ENCODE assay signal across 22 cellular contexts in the genomic region with DNA sequence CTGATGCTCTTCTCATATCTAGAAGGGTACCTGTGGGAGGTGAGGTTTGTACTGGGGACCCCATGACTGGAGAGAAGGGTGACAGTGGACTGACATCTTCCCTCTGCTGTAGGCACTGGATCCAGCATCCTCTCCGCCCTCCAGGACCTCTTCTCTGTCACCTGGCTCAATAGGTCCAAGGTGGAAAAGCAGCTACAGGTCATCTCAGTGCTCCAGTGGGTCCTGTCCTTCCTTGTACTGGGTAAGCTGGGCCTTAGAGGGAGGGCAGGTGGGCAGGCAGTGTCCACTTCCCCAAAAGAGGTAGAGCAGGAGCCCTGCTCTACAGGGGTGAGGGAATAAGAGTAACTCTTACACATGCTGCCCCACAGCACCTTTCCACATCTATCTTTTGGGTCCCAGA. TPM values are rescaled to one million over a fixed set of nuclear protein-coding genes. Genes with fewer than 3 reads are reported as not detected.
A peak's percentile ranks its signal among the peaks of the same experiment; 100 is the strongest.
DNase-seq lines count a peak whose midpoint lies in the region; ATAC-seq, FAIRE-seq and TF ChIP-seq lines count a peak whose summit lies in the region.
"Had no signal": no experiment of that assay in that cellular context is flagged by ENCODE, and none has a peak within 500 bp of the region (broad histone marks: within the 10 kb centered on the region; RNA-seq: fewer than 3 reads in every experiment).

No MANE protein-coding gene starts in this region.

- peaks cover 51 to 66% of the 10 kb centered on the region in 2 donors for H3K36me3 Mint-ChIP-seq in CD14-positive monocyte
- H3K36me3 Mint-ChIP-seq: CD8-positive, alpha-beta memory T cell had no signal

- intact Hi-C loops in HepG2 (cut with micrococcal nuclease; ENCODE audit: unreplicated experiment), result loop anchor here (2.0 kb wide), 1 partner anchor 16 kb away; the partner anchor contains the start of gene DGAT2
- intact Hi-C loops in CD14-positive monocyte (cut with micrococcal nuclease), result loop anchor here in 1 of 2 donors (10.0 kb wide), 1 partner anchor 50 kb away; no protein-coding TSS in a partner anchor

- peak overlapping the region; percentile 74 for H3K4me2 ChIP-seq in HepG2 (ENCODE audit: low read depth, low read length)
- H3K4me2 ChIP-seq: BLaER1, GM23338 had no signal

- no peaks in the 10 kb centered on the region for H3K9me3 ChIP-seq in HepG2 (ENCODE audit: low read length)
- no peaks in the 10 kb centered on the region for H3K9me3 ChIP-seq in neutrophil
- H3K9me3 ChIP-seq: BLaER1 had no signal

- TF ChIP-seq EP300 in HepG2 (IDR thresholded peaks at IDR 0.05; ENCODE audit: low read depth in 2 of 2, low read length in 2 of 2), result no peak
- TF ChIP-seq EP300 in HepG2 (CRISPR knock-in tag; IDR thresholded peaks at IDR 0.05; ENCODE audit: borderline replicate concordance), result no peak

- no peaks in the 10 kb centered on the region for H3K9me3 Mint-ChIP-seq in CD14-positive monocyte
- H3K9me3 Mint-ChIP-seq: CD4-positive, alpha-beta T cell; CD8-positive, alpha-beta memory T cell; GM23338; H9 had no signal

- H4K20me1 ChIP-seq in HepG2 (ENCODE audit: insufficient read depth, low read length), result no peaks in the 10 kb centered on the region
- H4K20me1 ChIP-seq: BLaER1 had no signal

- H3K27me3 ChIP-seq in HepG2 (ENCODE audit: control insufficient read depth in 1 of 2, insufficient read depth in 2 of 2, low read length in 2 of 2), result no peaks in the 10 kb centered on the region
- no peaks in the 10 kb centered on the region for H3K27me3 ChIP-seq in neutrophil
- H3K27me3 ChIP-seq: BLaER1 had no signal

- no TSS peak for BruUV-seq in HepG2 (replicated peaks; lab: Mats Ljungman, UMichigan)

- no peak overlapping the region for H3K27ac Mint-ChIP-seq in CD14-positive monocyte
- H3K27ac Mint-ChIP-seq: B cell; CD4-positive, alpha-beta T cell; CD8-positive, alpha-beta memory T cell; GM23338; H9 had no signal

- no peak for DNase-seq in HepG2 (ENCODE audit: low spot score)
- no peak for DNase-seq in activated CD4-positive, alpha-beta T cell treated with anti-CD3 and anti-CD28 coated beads for 48 hours
- no peak for DNase-seq in CD14-positive monocyte (ENCODE audit: low spot score)
- no peak for DNase-seq in omental fat pad (ENCODE audit: low spot score)
- DNase-seq: Calu3; CD4-positive, alpha-beta T cell; CD8-positive, alpha-beta memory T cell; DMS53; DMS79 treated with DMSO at 0.1 percent for 48 hours; GF-D8; H9 had no signal

- TF ChIP-seq CTCF in VCaP (conservative IDR thresholded peaks at IDR 0.05) (no peak), HepG2 (CRISPR knock-in tag; IDR thresholded peaks at IDR 0.05) (no peak), neutrophil (IDR thresholded peaks at IDR 0.05) (no peak), CD14-positive monocyte (IDR thresholded peaks at IDR 0.05) (no peak), omental fat pad (IDR thresholded peaks at IDR 0.05) (no peak)

- no peaks in the 10 kb centered on the region for H3K79me2 ChIP-seq in HepG2 (ENCODE audit: insufficient read depth, low read length)

- no peaks in the 10 kb centered on the region for H3K27me3 Mint-ChIP-seq in CD14-positive monocyte (ENCODE audit: low read depth in 3 of 3)
- H3K27me3 Mint-ChIP-seq: B cell; CD4-positive, alpha-beta T cell; CD8-positive, alpha-beta memory T cell had no signal

- ATAC-seq in HepG2 (no peak; the same call in 2 of the 3 replicates), omental fat pad (ENCODE audit: low FRiP score) (no peak), esophagus mucosa (no peak)
- ATAC-seq: HCT116 had no signal

- H3K4me1 ChIP-seq in HepG2 (ENCODE audit: insufficient read depth, low read length) (peaks cover 84% of the 10 kb centered on the region), neutrophil (ENCODE audit: control insufficient read depth in 1 of 2, insufficient read depth in 1 of 2, low read depth in 1 of 2, low read length in 1 of 2) (peaks cover 24 to 25% of the 10 kb centered on the region in 2 experiments)

- peak overlapping the region; percentile 49; the same call in 1 of the 2 replicates for H3K9ac ChIP-seq in HepG2 (ENCODE audit: insufficient read depth, low read depth, low read length)
- H3K9ac ChIP-seq: BLaER1 had no signal

- in situ Hi-C loops in HepG2 (cut with HindIII; ENCODE audit: extremely low pct_ligation_motif_present, low pct_unique_long_range_greater_than_20kb), result no loop called here

- POLR2A ChIA-PET in HepG2 (lab: Yijun Ruan, JAX), result interaction anchor here (1.0 to 7.9 kb wide), 9 partner anchors 10 to 222 kb away, joined by 3 to 138 read pairs (median 23); partner anchors contain the start of gene DGAT2

- H3K4me3 ChIP-seq in HepG2 (replicated peaks in 1 of 3; ENCODE audit: insufficient read depth in 1 of 3, low read depth in 2 of 3, low read length in 3 of 3) (no peak overlapping the region), neutrophil (ENCODE audit: low read depth in 1 of 2, low read length in 1 of 2) (no peak overlapping the region)
- H3K4me3 ChIP-seq: BLaER1, GM23338 had no signal

- H3K4me1 Mint-ChIP-seq in CD14-positive monocyte, result peaks cover 24% of the 10 kb centered on the region
- H3K4me1 Mint-ChIP-seq: CD8-positive, alpha-beta memory T cell; GM23338 had no signal

- FAIRE-seq in HepG2 (lab: Jason Lieb, UNC), result no peak
- FAIRE-seq: A204.1, GM12891, GM18507 had no signal

- H3K36me3 ChIP-seq in HepG2 (replicated peaks in 1 of 2; ENCODE audit: control insufficient read depth in 1 of 2, insufficient read depth in 2 of 2, low read length in 2 of 2) (peaks cover 7 to 19% of the 10 kb centered on the region in 2 experiments; a peak in 4 of 5 replicates), neutrophil (peaks cover 79% of the 10 kb centered on the region)
- H3K36me3 ChIP-seq: BLaER1 had no signal

- 80% methylated on average over 1 of the region's 1 CpG for WGBS in HepG2 (ENCODE audit: low lambda C conversion rate)

- CTCF ChIA-PET in HepG2 (lab: Yijun Ruan, JAX; ENCODE audit: low intra/inter-chr PET ratio, low total read pairs), result no interaction called here

- no peak for TF ChIP-seq POLR2A in HepG2 (IDR thresholded peaks at IDR 0.05; ENCODE audit: insufficient read depth in 1 of 2, low read depth in 2 of 2, low read length in 2 of 2)

- no peak for TF ChIP-seq RAD21 in HepG2 (CRISPR knock-in tag; IDR thresholded peaks at IDR 0.05)

- peak overlapping the region; percentile 68; the same call in 1 of the 2 replicates for H3K27ac ChIP-seq in VCaP
- peak overlapping the region; percentile 92 for H3K27ac ChIP-seq in HepG2 (ENCODE audit: extremely low read length, insufficient read depth, low read length)
- H3K27ac ChIP-seq in neutrophil, result peak overlapping the region; percentile 66
- H3K27ac ChIP-seq: BLaER1, C4-2B had no signal

- H3K4me3 Mint-ChIP-seq in CD14-positive monocyte, result no peak overlapping the region
- H3K4me3 Mint-ChIP-seq: B cell; CD4-positive, alpha-beta T cell; CD8-positive, alpha-beta memory T cell; GM23338; H9 had no signal

- H2AFZ ChIP-seq in HepG2 (ENCODE audit: low read length), result no peak overlapping the region
- H2AFZ ChIP-seq: GM23338 had no signal

RNA-seq across cellular contexts. Expression of gene DGAT2, which starts 15.9 kb away (rescaled TPM):
- total RNA-seq in HepG2 (2016; rRNA removed; fragmentation: Illumina TruSeq; extraction: Trizol), result 39.4 and 65.6 TPM in 2 replicates
- total RNA-seq in HepG2 (2016; cell fraction: cytosol; rRNA removed; fragmentation: Illumina TruSeq; extraction: Trizol; ENCODE audit: low read depth), result 13.6 and 17.8 TPM in 2 replicates
- 37.7 and 67.0 TPM in 2 replicates for total RNA-seq in HepG2 (2016; cell fraction: insoluble cytoplasmic fraction; rRNA removed; fragmentation: Illumina TruSeq; extraction: Trizol)
- 33.7 and 43.0 TPM in 2 replicates for total RNA-seq in HepG2 (2016; cell fraction: membrane; rRNA removed; fragmentation: Illumina TruSeq; extraction: Trizol)
- 51.0 and 57.6 TPM in 2 replicates for total RNA-seq in HepG2 (2016; cell fraction: nucleus; rRNA removed; fragmentation: Illumina TruSeq; extraction: Trizol)
- polyA plus RNA-seq in HepG2 (2011; rRNA removed), result 39.0 and 47.6 TPM in 2 replicates
- polyA plus RNA-seq in HepG2 (2011; cell fraction: cytosol; rRNA removed), result 38.9 and 41.0 TPM in 2 replicates
- 13.1 and 13.7 TPM in 2 replicates for polyA plus RNA-seq in HepG2 (2011; cell fraction: nucleus; rRNA removed)
- 15.7 and 19.7 TPM in 2 replicates for polyA plus RNA-seq in HepG2 (2012)
- 13.9 and 19.4 TPM in 2 replicates for polyA plus RNA-seq in HepG2 (2016; cell fraction: cytosol; fragmentation: Illumina TruSeq; extraction: Trizol; ENCODE audit: low read depth)
- polyA plus RNA-seq in HepG2 (2016; cell fraction: insoluble cytoplasmic fraction; fragmentation: Illumina TruSeq; extraction: Trizol; ENCODE audit: low read depth), result 39.1 and 40.5 TPM in 2 replicates
- polyA plus RNA-seq in HepG2 (2016; cell fraction: membrane; fragmentation: Illumina TruSeq; extraction: Trizol; ENCODE audit: low read depth), result 26.5 and 38.6 TPM in 2 replicates
- polyA plus RNA-seq in HepG2 (2016; cell fraction: nucleus; fragmentation: Illumina TruSeq; extraction: Trizol; ENCODE audit: insufficient read depth, low read depth), result 85.2 and 85.5 TPM in 2 replicates
- 9.8 and 63.2 TPM in 2 replicates for polyA minus RNA-seq in HepG2 (2011; rRNA and poly(A)+ RNA removed; ENCODE audit: low replicate concordance)
- 11.2 and 11.5 TPM in 2 replicates for polyA minus RNA-seq in HepG2 (2011; cell fraction: cytosol; rRNA and poly(A)+ RNA removed)
- 9.3 and 9.8 TPM in 2 replicates for polyA minus RNA-seq in HepG2 (2011; cell fraction: nucleus; rRNA and poly(A)+ RNA removed)
- polyA plus RNA-seq in CD14-positive monocyte, result 10 to 100 TPM in 1 of 2 donors, 1 to 10 TPM in 1; 7.0 to 18.4 TPM
- total RNA-seq in omental fat pad, result 100 to 1,000 TPM in 3 of 4 donors, 10 to 100 TPM in 1; 67.7 to 663 (median 270) TPM
- total RNA-seq in esophagus mucosa, result 12.4 TPM
- polyA plus RNA-seq: CD8-positive, alpha-beta memory T cell had no signal

RNA-seq across cellular contexts. Expression of gene UVRAG, which starts 30.5 kb away (rescaled TPM):
- 17.2 and 17.3 TPM in 2 replicates for total RNA-seq in HepG2 (2016; rRNA removed; fragmentation: Illumina TruSeq; extraction: Trizol)
- total RNA-seq in HepG2 (2016; cell fraction: cytosol; rRNA removed; fragmentation: Illumina TruSeq; extraction: Trizol; ENCODE audit: low read depth), result 6.1 and 9.8 TPM in 2 replicates
- 15.0 and 18.0 TPM in 2 replicates for total RNA-seq in HepG2 (2016; cell fraction: insoluble cytoplasmic fraction; rRNA removed; fragmentation: Illumina TruSeq; extraction: Trizol)
- total RNA-seq in HepG2 (2016; cell fraction: membrane; rRNA removed; fragmentation: Illumina TruSeq; extraction: Trizol), result 11.6 and 11.7 TPM in 2 replicates
- total RNA-seq in HepG2 (2016; cell fraction: nucleus; rRNA removed; fragmentation: Illumina TruSeq; extraction: Trizol), result 43.2 and 46.0 TPM in 2 replicates
- 8.9 and 9.7 TPM in 2 replicates for polyA plus RNA-seq in HepG2 (2011; rRNA removed)
- polyA plus RNA-seq in HepG2 (2011; cell fraction: cytosol; rRNA removed), result 5.6 and 7.4 TPM in 2 replicates
- polyA plus RNA-seq in HepG2 (2011; cell fraction: nucleus; rRNA removed), result 8.4 TPM in 2 replicates
- 8.4 and 11.9 TPM in 2 replicates for polyA plus RNA-seq in HepG2 (2012)
- polyA plus RNA-seq in HepG2 (2016; cell fraction: cytosol; fragmentation: Illumina TruSeq; extraction: Trizol; ENCODE audit: low read depth), result 1.5 and 1.6 TPM in 2 replicates
- 10.9 and 14.5 TPM in 2 replicates for polyA plus RNA-seq in HepG2 (2016; cell fraction: insoluble cytoplasmic fraction; fragmentation: Illumina TruSeq; extraction: Trizol; ENCODE audit: low read depth)
- 5.0 and 5.5 TPM in 2 replicates for polyA plus RNA-seq in HepG2 (2016; cell fraction: membrane; fragmentation: Illumina TruSeq; extraction: Trizol; ENCODE audit: low read depth)
- 20.6 and 22.8 TPM in 2 replicates for polyA plus RNA-seq in HepG2 (2016; cell fraction: nucleus; fragmentation: Illumina TruSeq; extraction: Trizol; ENCODE audit: insufficient read depth, low read depth)
- 10.9 and 19.7 TPM in 2 replicates for polyA minus RNA-seq in HepG2 (2011; rRNA and poly(A)+ RNA removed; ENCODE audit: low replicate concordance)
- 5.9 and 6.2 TPM in 2 replicates for polyA minus RNA-seq in HepG2 (2011; cell fraction: cytosol; rRNA and poly(A)+ RNA removed)
- polyA minus RNA-seq in HepG2 (2011; cell fraction: nucleus; rRNA and poly(A)+ RNA removed), result 77.1 and 79.4 TPM in 2 replicates
- polyA plus RNA-seq in CD14-positive monocyte, result 10 to 100 TPM; 13.7 to 20.0 TPM
- 10 to 100 TPM; 39.6 to 72.9 (median 61.5) TPM for total RNA-seq in omental fat pad
- 8.8 TPM for total RNA-seq in esophagus mucosa
